Comparison of ENCODE assay signal across 8 cellular contexts in the genomic region with DNA sequence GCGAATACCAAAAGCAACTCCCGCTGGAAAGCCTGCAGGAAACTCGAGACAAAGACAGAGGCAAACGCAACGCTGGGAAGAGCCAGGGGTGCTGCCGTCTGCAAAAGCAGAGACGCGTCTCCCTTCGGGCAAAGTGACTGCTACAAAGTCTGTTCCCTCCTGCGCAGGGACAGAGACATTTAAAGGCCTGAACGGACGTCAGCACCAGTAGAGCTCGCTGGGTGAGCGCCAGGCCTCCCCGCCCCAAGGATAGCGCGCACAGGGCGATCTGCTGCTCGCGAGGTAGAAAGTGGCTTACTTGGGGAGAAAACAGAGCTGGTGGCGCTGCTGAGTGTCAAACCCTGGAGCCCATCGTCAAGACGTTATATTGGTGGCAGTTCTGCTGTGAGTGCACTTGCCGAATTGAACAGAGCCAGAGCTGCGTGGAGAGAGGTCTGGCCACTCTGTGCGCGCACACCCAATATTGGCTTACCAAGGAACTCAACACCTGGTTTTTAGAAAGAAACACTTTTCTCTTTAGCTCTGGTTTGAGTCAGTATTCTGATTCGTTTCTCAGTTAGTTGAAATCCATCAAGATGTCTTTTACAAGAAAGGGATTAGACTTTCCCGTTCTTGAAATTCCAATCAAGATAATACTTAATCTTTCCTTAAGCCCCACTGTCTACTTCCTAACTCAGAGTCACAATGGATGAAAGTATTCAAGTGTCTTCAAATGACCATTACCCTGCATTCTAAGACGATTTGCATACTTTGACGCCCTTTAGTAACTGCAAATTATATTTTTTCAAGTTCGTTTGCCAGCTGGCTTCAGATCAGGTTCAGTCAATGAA.
DNase-seq lines count a peak whose midpoint lies in the region; ATAC-seq, FAIRE-seq and TF ChIP-seq lines count a peak whose summit lies in the region.

No MANE protein-coding gene starts in this region.

- peak overlapping the region; percentile 94 for H2AFZ ChIP-seq in neuronal stem cell (ENCODE audit: low read length)

- H2BK120ac ChIP-seq in neuronal stem cell (ENCODE audit: low read depth, low read length): no peak overlapping the region

- H2BK15ac ChIP-seq in neuronal stem cell (ENCODE audit: low read length): no peak overlapping the region

- peak overlapping the region; percentile 19 for H4K8ac ChIP-seq in neuronal stem cell (ENCODE audit: low read depth, low read length)

- H3K79me1 ChIP-seq in neuronal stem cell (ENCODE audit: low read depth, low read length): no peaks in the 10 kb centered on the region

- peak overlapping the region; percentile 63 for H3K27ac ChIP-seq in neuronal stem cell (replicated peaks; ENCODE audit: low read length)

- peak overlapping the region; percentile 85 for H3K9ac ChIP-seq in neuronal stem cell (ENCODE audit: low read depth, low read length, poor library complexity)

- no peak for FAIRE-seq in H54 (lab: Jason Lieb, UNC)

- no peak overlapping the region for H4K91ac ChIP-seq in neuronal stem cell (ENCODE audit: low read depth, low read length, poor library complexity)

- no peak for TF ChIP-seq POLR2A in H54 (IDR thresholded peaks at IDR 0.05; ENCODE audit: low read depth, low read length)

- H3K4me2 ChIP-seq in neuronal stem cell (ENCODE audit: insufficient read depth, low read length, poor library complexity, severe bottlenecking): peak overlapping the region; percentile 75

- H3K27me3 ChIP-seq in neuronal stem cell (ENCODE audit: control insufficient read depth in 3 of 3, insufficient read depth in 3 of 3, low read depth in 1 of 3, low read length in 3 of 3): peaks cover 0 to 25% (median 0%) of the 10 kb centered on the region in 3 experiments

- ATAC-seq in HG03196 (IDR thresholded peaks at IDR 0.05; ENCODE audit: unreplicated experiment): no peak

- WGBS in neuronal stem cell (ENCODE audit: extremely low coverage in 2 of 2, insufficient read length in 2 of 2, insufficient replicate concordance in 1 of 2), 2 donors: no CpG with 5 or more reads among the region's 32 CpGs

- H3K9me3 ChIP-seq in neuronal stem cell (replicated peaks in 1 of 2; ENCODE audit: control insufficient read depth in 2 of 2, insufficient read depth in 1 of 2, low read depth in 1 of 2, low read length in 2 of 2): no peaks in the 10 kb centered on the region

- peaks cover 3 to 6% of the 10 kb centered on the region in 2 donors for H3K4me1 ChIP-seq in neuronal stem cell (ENCODE audit: control insufficient read depth in 2 of 2, insufficient read depth in 1 of 2, low read depth in 1 of 2, low read length in 2 of 2)

- peak overlapping the region; percentile 75 for H2BK5ac ChIP-seq in neuronal stem cell (ENCODE audit: low read length)

- H3K18ac ChIP-seq in neuronal stem cell (ENCODE audit: low read length): peak overlapping the region; percentile 88

- peak; percentile 29 for DNase-seq in stimulated activated CD4-positive, alpha-beta T cell treated with anti-CD3 and anti-CD28 coated beads, Interleukin-15, amount 100 ng/mL, for 24 hours
- DNase-seq in stimulated activated CD4-positive, alpha-beta T cell treated with anti-CD3 and anti-CD28 coated beads, Interleukin-4, amount 100 ng/mL, for 4 hours: no peak
- peak; percentile 80 for DNase-seq in RPMI8226
- DNase-seq in epithelial cell of esophagus (ENCODE audit: low read depth): peak; percentile 46
- DNase-seq in neuronal stem cell (ENCODE audit: low spot score): peak; percentile 46
- DNase-seq in H54 (ENCODE audit: insufficient read length, low spot score): no peak
- DNase-seq in glomerular visceral epithelial cell (ENCODE audit: extremely low spot score): no peak

- H2AK5ac ChIP-seq in neuronal stem cell (ENCODE audit: low read depth, low read length): no peak overlapping the region

- no peak overlapping the region for H2BK12ac ChIP-seq in neuronal stem cell (ENCODE audit: low read length)

- H3K4me3 ChIP-seq in epithelial cell of esophagus (ENCODE audit: low read length): peak overlapping the region; percentile 33
- H3K4me3 ChIP-seq in neuronal stem cell (ENCODE audit: low read length in 2 of 2): peak overlapping the region; percentile 48 to 82

- H3K23ac ChIP-seq in neuronal stem cell (ENCODE audit: low read depth, low read length, poor library complexity): no peak overlapping the region

- no peak overlapping the region for H3K14ac ChIP-seq in neuronal stem cell (ENCODE audit: low read length)

- no peak for TF ChIP-seq CTCF in epithelial cell of esophagus (IDR thresholded peaks at IDR 0.05; ENCODE audit: insufficient read depth, low read depth, low read length, missing control alignments)

- no peaks in the 10 kb centered on the region for H3K36me3 ChIP-seq in neuronal stem cell (replicated peaks in 1 of 2; ENCODE audit: control insufficient read depth in 2 of 2, insufficient read depth in 2 of 2, low read length in 2 of 2)

- H3K4ac ChIP-seq in neuronal stem cell (ENCODE audit: low read length): no peak overlapping the region

Comparison
In these comparisons a context has a peak if more than half of its experiments do, and no peak if none do; other contexts are left out.
1. DNase-seq: peak in stimulated activated CD4-positive, alpha-beta T cell treated with anti-CD3 and anti-CD28 coated beads, Interleukin-15, amount 100 ng/mL, for 24 hours (single experiment), RPMI8226 (single experiment), epithelial cell of esophagus (single experiment) and neuronal stem cell (single experiment); none in stimulated activated CD4-positive, alpha-beta T cell treated with anti-CD3 and anti-CD28 coated beads, Interleukin-4, amount 100 ng/mL, for 4 hours (0 of 2), H54 (single experiment) and glomerular visceral epithelial cell (single experiment).